ENCODE assay signal across 12 cellular contexts in genomic region chr11:81963018-81963417, GRCh38.
DNase-seq lines count a peak whose midpoint lies in the region; ATAC-seq and TF ChIP-seq lines count a peak whose summit lies in the region.
"Had no signal": no experiment of that assay in that cellular context is flagged by ENCODE, and none has a peak within 500 bp of the region (broad histone marks: within the 10 kb centered on the region; RNA-seq: fewer than 3 reads in every experiment).

No MANE protein-coding gene starts in this region.

- POLR2A ChIA-PET in CD4-positive, alpha-beta T cell (lab: Charles Lee) = no interaction called here
- POLR2A ChIA-PET in T-cell (lab: Charles Lee) = no interaction called here

- no peaks in the 10 kb centered on the region for H3K27me3 ChIP-seq in CD4-positive, alpha-beta T cell (ENCODE audit: control insufficient read depth, insufficient read depth, low read length)
- H3K27me3 ChIP-seq: gastroesophageal sphincter had no signal

- H3K27ac Mint-ChIP-seq in CD4-positive, alpha-beta T cell = no peak overlapping the region
- no peak overlapping the region for H3K27ac Mint-ChIP-seq in T-cell
- H3K27ac Mint-ChIP-seq: activated naive CD4-positive, alpha-beta T cell treated with anti-CD3 and anti-CD28 coated beads, Interleukin-2, amount 10 ng/mL, durations not matched to agents 7 days and 5 days had no signal

- H3K27me3 Mint-ChIP-seq in CD4-positive, alpha-beta T cell = no peaks in the 10 kb centered on the region
- H3K27me3 Mint-ChIP-seq in T-cell = no peaks in the 10 kb centered on the region
- H3K27me3 Mint-ChIP-seq: activated naive CD4-positive, alpha-beta T cell treated with anti-CD3 and anti-CD28 coated beads, Interleukin-2, amount 10 ng/mL, durations not matched to agents 7 days and 5 days had no signal

- peaks cover 17% of the 10 kb centered on the region for H3K4me1 Mint-ChIP-seq in CD4-positive, alpha-beta T cell (ENCODE audit: low read depth)
- peaks cover 13 to 18% (median 15%) of the 10 kb centered on the region in 3 donors for H3K4me1 Mint-ChIP-seq in T-cell

- intact Hi-C loops in CD4-positive, alpha-beta T cell (cut with DNase I, micrococcal nuclease) = loop anchor here (5.0 kb wide), 2 partner anchors 176 to 321 kb away; no protein-coding TSS in a partner anchor

- no peak overlapping the region for H3K27ac ChIP-seq in CD4-positive, alpha-beta T cell (ENCODE audit: low read depth, low read length)
- H3K27ac ChIP-seq: gastroesophageal sphincter had no signal

- no peaks in the 10 kb centered on the region for H3K9me3 Mint-ChIP-seq in CD4-positive, alpha-beta T cell
- no peaks in the 10 kb centered on the region for H3K9me3 Mint-ChIP-seq in T-cell
- H3K9me3 Mint-ChIP-seq: activated naive CD4-positive, alpha-beta T cell treated with anti-CD3 and anti-CD28 coated beads, Interleukin-2, amount 10 ng/mL, durations not matched to agents 7 days and 5 days had no signal

- H3K36me3 Mint-ChIP-seq in CD4-positive, alpha-beta T cell (ENCODE audit: low read depth) = no peaks in the 10 kb centered on the region
- no peaks in the 10 kb centered on the region for H3K36me3 Mint-ChIP-seq in T-cell
- H3K36me3 Mint-ChIP-seq: activated naive CD4-positive, alpha-beta T cell treated with anti-CD3 and anti-CD28 coated beads, Interleukin-2, amount 10 ng/mL, durations not matched to agents 7 days and 5 days had no signal

- no peak overlapping the region for H3K4me3 Mint-ChIP-seq in CD4-positive, alpha-beta T cell
- no peak overlapping the region for H3K4me3 Mint-ChIP-seq in T-cell
- H3K4me3 Mint-ChIP-seq: activated naive CD4-positive, alpha-beta T cell treated with anti-CD3 and anti-CD28 coated beads, Interleukin-2, amount 10 ng/mL, durations not matched to agents 7 days and 5 days had no signal

- DNase-seq in CD4-positive, alpha-beta T cell = no peak
- DNase-seq in RKO (ENCODE audit: low spot score) (peak; percentile 38), iPS-NIHi7 (ENCODE audit: extremely low spot score) (peak; percentile 12), retina (no peak), AG20443 (ENCODE audit: low spot score) (no peak), T-cell (no peak)
- DNase-seq: activated naive CD4-positive, alpha-beta T cell treated with anti-CD3 and anti-CD28 coated beads, Interleukin-2, amount 10 ng/mL, durations not matched to agents 7 days and 5 days; IMR-90; stimulated activated CD8-positive, alpha-beta memory T cell treated with anti-CD3 and anti-CD28 coated beads, Interleukin-4, amount 100 ng/mL, for 48 hours had no signal

- no peak for ATAC-seq in CD4-positive, alpha-beta T cell (ENCODE audit: poor library complexity)
- ATAC-seq in GM21723 (IDR thresholded peaks at IDR 0.05; ENCODE audit: unreplicated experiment) = peak; percentile 56
- ATAC-seq in HG03469 (IDR thresholded peaks at IDR 0.05; ENCODE audit: unreplicated experiment) = no peak
- ATAC-seq in T-cell (replicated peaks in 1 of 4) = no peak
- ATAC-seq: gastroesophageal sphincter had no signal

- H3K9me3 ChIP-seq in CD4-positive, alpha-beta T cell (ENCODE audit: control insufficient read depth, low read length) = no peaks in the 10 kb centered on the region
- H3K9me3 ChIP-seq: gastroesophageal sphincter had no signal

- peak; percentile 51 for TF ChIP-seq CTCF in CD4-positive, alpha-beta T cell (IDR thresholded peaks at IDR 0.05)

- CTCF ChIA-PET in CD4-positive, alpha-beta T cell (lab: Charles Lee) = no interaction called here
- CTCF ChIA-PET in T-cell (lab: Charles Lee) = no interaction called here

Comparison
In these comparisons a context has a peak if more than half of its experiments do, and no peak if none do; other contexts are left out.
1. DNase-seq: peak in RKO (single experiment) and iPS-NIHi7 (single experiment); none in CD4-positive, alpha-beta T cell (0 of 10), retina (single experiment), AG20443 (single experiment) and T-cell (0 of 34).